1 cellular context compared by ENCODE assay signal in the genomic region with DNA sequence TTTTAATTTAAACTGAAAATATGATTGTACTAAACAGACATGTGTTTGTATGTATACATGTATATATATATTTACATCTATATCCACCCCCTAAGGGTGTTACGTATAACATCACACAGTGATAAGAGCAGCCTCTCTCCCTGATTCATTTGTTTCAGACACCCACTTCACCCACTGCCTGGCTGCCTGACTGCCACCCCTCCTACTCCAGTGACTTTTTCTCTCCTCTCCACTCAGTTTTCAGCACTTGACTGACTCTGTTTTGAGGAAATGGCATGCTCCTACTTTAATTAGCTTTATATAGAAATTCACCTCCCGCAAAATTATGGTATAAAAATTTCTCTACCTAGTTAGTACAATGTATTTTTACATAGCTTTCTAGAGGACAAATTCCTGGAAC.
TF ChIP-seq lines count a peak whose summit lies in the region.

No MANE protein-coding gene starts in this region.

TF ChIP-seq in HEK293, 187 proteins besides CTCF, POLR2A, EP300 and RAD21 (continued from another document):
- no peak for TF ChIP-seq ZNF623 (tag by site-specific recombination; IDR thresholded peaks at IDR 0.05)
- TF ChIP-seq MEIS1 (CRISPR knock-in tag; IDR thresholded peaks at IDR 0.05; ENCODE audit: borderline replicate concordance) = no peak
TF ChIP-seq in HEK293: peak in this region for 1.
